Comparison of ENCODE assay signal across 8 cellular contexts in the genomic region with DNA sequence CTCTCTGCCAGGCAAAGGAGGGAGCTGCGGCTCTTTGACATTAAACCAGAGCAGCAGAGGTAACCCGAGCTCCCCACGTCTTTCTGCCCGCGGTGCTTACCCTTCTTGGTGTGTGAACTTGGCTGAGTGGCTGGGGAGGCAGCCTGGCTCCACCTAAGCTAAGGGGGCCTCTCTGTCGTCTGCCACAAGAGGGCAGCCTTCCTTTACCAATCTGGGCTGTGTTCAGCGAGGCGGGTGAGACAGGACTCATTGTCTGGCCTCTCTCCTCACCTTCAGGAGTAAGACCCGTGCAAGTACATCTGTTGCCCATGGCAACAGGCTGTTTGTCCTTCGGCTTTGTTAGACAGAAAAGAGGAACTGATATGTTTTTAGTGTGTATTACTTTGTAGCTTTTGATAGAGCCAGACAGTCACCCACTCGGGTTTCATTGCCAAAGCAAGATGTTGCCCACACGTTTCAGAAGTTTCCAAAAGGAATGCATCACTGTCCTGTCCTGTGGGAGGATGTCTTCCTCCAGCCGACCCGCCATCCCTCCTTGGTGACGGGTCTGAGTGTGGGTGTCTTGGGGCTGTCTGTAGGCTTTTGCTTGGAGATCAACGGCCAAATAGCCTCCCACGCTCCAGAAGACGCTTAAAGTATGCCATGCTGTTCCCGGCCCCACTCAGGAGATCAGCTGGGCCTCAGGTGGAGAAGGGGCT. TPM values are rescaled to one million over a fixed set of nuclear protein-coding genes. Genes with fewer than 3 reads are reported as not detected.
DNase-seq lines count a peak whose midpoint lies in the region; ATAC-seq and TF ChIP-seq lines count a peak whose summit lies in the region.

No MANE protein-coding gene starts in this region.

- DNase-seq in GM03348 (ENCODE audit: low spot score), result peak; percentile 94
- peak; percentile 95 for DNase-seq in GM23338 (ENCODE audit: low spot score)
- peak; percentile 77 for DNase-seq in LHCN-M2 (ENCODE audit: low read depth)
- DNase-seq in SK-N-DZ (ENCODE audit: low spot score), result peak; percentile 54
- peak; percentile 91 for DNase-seq in activated naive CD4-positive, alpha-beta T cell treated with anti-CD3 and anti-CD28 coated beads, Interleukin-2, amount 10 ng/mL, durations not matched to agents 7 days and 5 days
- peak; percentile 67 to 93 (median 85) for DNase-seq in head of caudate nucleus
- peak; percentile 74 for DNase-seq in progenitor cell of endocrine pancreas (ENCODE audit: low spot score, unreplicated experiment)
- no peak for DNase-seq in vagina (ENCODE audit: extremely low spot score in 2 of 2)

- no peak overlapping the region for H3K4me3 ChIP-seq in GM23338
- H3K4me3 ChIP-seq in vagina, result no peak overlapping the region

- no peaks in the 10 kb centered on the region for H3K9me3 Mint-ChIP-seq in GM23338
- H3K9me3 Mint-ChIP-seq in activated naive CD4-positive, alpha-beta T cell treated with anti-CD3 and anti-CD28 coated beads, Interleukin-2, amount 10 ng/mL, durations not matched to agents 7 days and 5 days, result no peaks in the 10 kb centered on the region
- no peaks in the 10 kb centered on the region for H3K9me3 Mint-ChIP-seq in progenitor cell of endocrine pancreas (ENCODE audit: low read depth)

- H3K4me1 Mint-ChIP-seq in GM23338, result peaks cover 5% of the 10 kb centered on the region
- H3K4me1 Mint-ChIP-seq in activated naive CD4-positive, alpha-beta T cell treated with anti-CD3 and anti-CD28 coated beads, Interleukin-2, amount 10 ng/mL, durations not matched to agents 7 days and 5 days, result peaks cover 26% of the 10 kb centered on the region
- H3K4me1 Mint-ChIP-seq in progenitor cell of endocrine pancreas (ENCODE audit: low read depth), result peaks cover 12% of the 10 kb centered on the region

- peak; percentile 93 for ATAC-seq in GM23338

- H4K20me1 ChIP-seq in GM23338 (replicated peaks; ENCODE audit: insufficient read depth), result no peaks in the 10 kb centered on the region

- H3K4me2 ChIP-seq in GM23338, result no peak overlapping the region

- TF ChIP-seq CTCF in GM23338 (conservative IDR thresholded peaks at IDR 0.05; ENCODE audit: low read depth in 2 of 2) (peak; percentile 81 to 97), progenitor cell of endocrine pancreas (IDR thresholded peaks at IDR 0.05; ENCODE audit: unreplicated experiment) (peak; percentile 93), vagina (IDR thresholded peaks at IDR 0.05) (peak; percentile 60 to 87 (median 82))

- H3K36me3 ChIP-seq in GM23338 (ENCODE audit: insufficient read depth), result no peaks in the 10 kb centered on the region
- peaks cover 0 to 42% of the 10 kb centered on the region in 2 donors for H3K36me3 ChIP-seq in vagina

- H3K9me2 ChIP-seq in GM23338 (ENCODE audit: insufficient read depth), result no peaks in the 10 kb centered on the region

- H3K27ac Mint-ChIP-seq in GM23338 (no peak overlapping the region), progenitor cell of endocrine pancreas (no peak overlapping the region)
- peak overlapping the region; percentile 46 for H3K27ac Mint-ChIP-seq in activated naive CD4-positive, alpha-beta T cell treated with anti-CD3 and anti-CD28 coated beads, Interleukin-2, amount 10 ng/mL, durations not matched to agents 7 days and 5 days

- H3K4me3 Mint-ChIP-seq in GM23338 (no peak overlapping the region), progenitor cell of endocrine pancreas (ENCODE audit: low read depth) (no peak overlapping the region)
- H3K4me3 Mint-ChIP-seq in activated naive CD4-positive, alpha-beta T cell treated with anti-CD3 and anti-CD28 coated beads, Interleukin-2, amount 10 ng/mL, durations not matched to agents 7 days and 5 days, result no peak overlapping the region

- peaks cover 13% of the 10 kb centered on the region for H3K79me2 ChIP-seq in GM23338 (replicated peaks; ENCODE audit: insufficient read depth)

- no peak overlapping the region for H2AFZ ChIP-seq in GM23338

- H3K27me3 ChIP-seq in GM23338 (ENCODE audit: insufficient read depth) (no peaks in the 10 kb centered on the region), vagina (no peaks in the 10 kb centered on the region)

- no peaks in the 10 kb centered on the region for H3K9me3 ChIP-seq in vagina

- H3K27me3 Mint-ChIP-seq in GM23338 (ENCODE audit: insufficient read depth, low read depth, poor library complexity) (peaks cover 8% of the 10 kb centered on the region), progenitor cell of endocrine pancreas (no peaks in the 10 kb centered on the region)
- peaks cover 6% of the 10 kb centered on the region for H3K27me3 Mint-ChIP-seq in activated naive CD4-positive, alpha-beta T cell treated with anti-CD3 and anti-CD28 coated beads, Interleukin-2, amount 10 ng/mL, durations not matched to agents 7 days and 5 days

- H3F3A ChIP-seq in GM23338 (replicated peaks; ENCODE audit: low read depth), result no peaks in the 10 kb centered on the region

- CTCF ChIA-PET in activated naive CD4-positive, alpha-beta T cell treated with anti-CD3 and anti-CD28 coated beads, Interleukin-2, amount 10 ng/mL, durations not matched to agents 7 days and 5 days (lab: Charles Lee), result interaction anchor here (0.6 to 9.1 kb wide), 18 partner anchors 9 to 115 kb away, joined by 3 to 142 read pairs (median 9); a partner anchor contains a TSS

- no peaks in the 10 kb centered on the region; the same call in 1 of the 2 replicates for H3K4me1 ChIP-seq in GM23338 (ENCODE audit: insufficient read depth)
- peaks cover 13% of the 10 kb centered on the region for H3K4me1 ChIP-seq in vagina

- peaks cover 49% of the 10 kb centered on the region for H3K36me3 Mint-ChIP-seq in GM23338 (ENCODE audit: low read depth)
- peaks cover 51% of the 10 kb centered on the region for H3K36me3 Mint-ChIP-seq in activated naive CD4-positive, alpha-beta T cell treated with anti-CD3 and anti-CD28 coated beads, Interleukin-2, amount 10 ng/mL, durations not matched to agents 7 days and 5 days
- H3K36me3 Mint-ChIP-seq in progenitor cell of endocrine pancreas (ENCODE audit: insufficient read depth), result peaks cover 9% of the 10 kb centered on the region

- H3K27ac ChIP-seq in GM23338 (ENCODE audit: low read depth) (peak overlapping the region; percentile 20; the same call in 1 of the 2 replicates), vagina (no peak overlapping the region)

- TF ChIP-seq POLR2A in vagina (IDR thresholded peaks at IDR 0.05), result no peak

- intact Hi-C loops in head of caudate nucleus (cut with DNase I) (no loop called here), vagina (cut with DNase I) (loop anchor here (2.0 kb wide), 1 partner anchor 104 kb away; a partner anchor contains a TSS)

TF ChIP-seq in GM23338, 12 proteins besides CTCF, POLR2A, EP300 and RAD21:
- no peak for TF ChIP-seq POLR2AphosphoS5 (IDR thresholded peaks at IDR 0.05; ENCODE audit: low read depth)

RNA-seq across cellular contexts. Expression of a gene that starts 4.6 kb away (rescaled TPM):
- total RNA-seq in GM23338 (2014; rRNA removed; shearing (Covaris generic)), result 35.5 and 37.2 TPM in 2 replicates
- polyA plus RNA-seq in GM23338 (2016; fragmentation: Nextera tagmentation; extraction: Ambion mirVana), result 58.3 and 62.0 TPM in 2 replicates
- total RNA-seq in LHCN-M2 (2014; rRNA removed), result 94.4 and 101 TPM in 2 replicates
- 97.8 TPM for polyA plus RNA-seq in LHCN-M2 (2012)
- polyA plus RNA-seq in SK-N-DZ (2014; cell fraction: cytosol; rRNA removed), result 48.4 and 60.7 TPM in 2 replicates
- polyA plus RNA-seq in SK-N-DZ (2014; cell fraction: nucleus; rRNA removed), result 44.6 and 56.1 TPM in 2 replicates
- 52.6 and 52.7 TPM in 2 replicates for total RNA-seq in progenitor cell of endocrine pancreas
- 31.4 TPM for total RNA-seq in vagina

RNA-seq across cellular contexts. Expression of a gene that starts 54.5 kb away (rescaled TPM):
- total RNA-seq in GM23338 (2014; rRNA removed; shearing (Covaris generic)), result 16.0 and 25.1 TPM in 2 replicates
- polyA plus RNA-seq in GM23338 (2016; fragmentation: Nextera tagmentation; extraction: Ambion mirVana), result 10.1 and 12.1 TPM in 2 replicates
- total RNA-seq in LHCN-M2 (2014; rRNA removed) (13.8 and 15.2 TPM in 2 replicates), progenitor cell of endocrine pancreas (7.9 and 9.6 TPM in 2 replicates), vagina (37.1 TPM)
- 9.0 TPM for polyA plus RNA-seq in LHCN-M2 (2012)
- 3.3 and 4.2 TPM in 2 replicates for polyA plus RNA-seq in SK-N-DZ (2014; cell fraction: cytosol; rRNA removed)
- 2.6 and 3.7 TPM in 2 replicates for polyA plus RNA-seq in SK-N-DZ (2014; cell fraction: nucleus; rRNA removed)

Comparison
In these comparisons a context has a peak if more than half of its experiments do, and no peak if none do; other contexts are left out.
1. DNase-seq: peak in GM03348 (single experiment), GM23338 (single experiment), LHCN-M2 (single experiment), SK-N-DZ (single experiment), activated naive CD4-positive, alpha-beta T cell treated with anti-CD3 and anti-CD28 coated beads, Interleukin-2, amount 10 ng/mL, durations not matched to agents 7 days and 5 days (single experiment), head of caudate nucleus (42 of 42) and progenitor cell of endocrine pancreas (single experiment); none in vagina (0 of 2).
2. Peak in every context shown above with its lines, with median percentiles within 50 percentile points of each other: CTCF ChIP-seq.